ENCODE assay signal across 10 cellular contexts in the genomic region with DNA sequence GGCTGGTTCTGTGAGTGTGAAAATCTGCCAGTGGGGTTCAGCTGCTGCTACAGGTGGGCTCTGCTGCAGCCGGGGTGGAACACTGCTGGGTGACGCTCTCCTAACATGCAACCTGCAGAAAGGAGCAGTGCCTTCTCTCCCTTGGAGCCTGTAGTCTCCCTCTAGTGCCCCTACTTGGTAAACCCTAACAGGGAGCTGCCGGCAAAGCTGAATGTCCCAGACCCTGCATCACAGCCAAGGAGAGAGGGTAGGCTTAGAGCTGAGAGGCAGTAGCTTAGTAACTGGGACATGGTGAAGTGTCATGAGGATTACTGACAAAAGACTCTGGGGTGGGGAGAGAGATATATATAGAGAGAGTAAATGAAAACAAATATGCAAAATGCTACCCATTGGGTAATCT. TPM values are rescaled to one million over a fixed set of nuclear protein-coding genes. Genes with fewer than 3 reads are reported as not detected.
DNase-seq lines count a peak whose midpoint lies in the region; ATAC-seq, FAIRE-seq and TF ChIP-seq lines count a peak whose summit lies in the region.
"Had no signal": no experiment of that assay in that cellular context is flagged by ENCODE, and none has a peak within 500 bp of the region (broad histone marks: within the 10 kb centered on the region; RNA-seq: fewer than 3 reads in every experiment).

No MANE protein-coding gene starts in this region.

- DNase-seq in activated naive CD4-positive, alpha-beta T cell treated with anti-CD3 and anti-CD28 coated beads for 36 hours = peak; percentile 8
- DNase-seq in activated naive CD4-positive, alpha-beta T cell treated with anti-CD3 and anti-CD28 coated beads, Interleukin-2, amount 50 U/mL, for 16 hours = no peak
- DNase-seq in T-helper 17 cell (no peak), cardiac muscle cell (ENCODE audit: low read depth in 1 of 2, low spot score in 1 of 2) (peak in 1 of 2 donors; percentile 46), frontal cortex (ENCODE audit: low spot score in 2 of 2) (no peak)
- no peak for DNase-seq in stimulated activated naive B cell treated with anti-CD40 and anti-IgM and Interleukin-4, amounts not matched to agents 10 μg/mL and 1 μg/mL and 100 μg/mL, for 72 hours

- H3K36me3 Mint-ChIP-seq in activated naive CD4-positive, alpha-beta T cell treated with anti-CD3 and anti-CD28 coated beads for 36 hours (ENCODE audit: low read depth) = peaks cover 83% of the 10 kb centered on the region
- H3K36me3 Mint-ChIP-seq in T-helper 17 cell (ENCODE audit: low read depth) = no peaks in the 10 kb centered on the region
- H3K36me3 Mint-ChIP-seq in stimulated activated naive B cell treated with anti-CD40 and anti-IgM and Interleukin-4, amounts not matched to agents 10 μg/mL and 1 μg/mL and 100 μg/mL, for 72 hours = peaks cover 2 to 3% of the 10 kb centered on the region in 2 donors

- H3K27ac ChIP-seq in cardiac muscle cell = no peak overlapping the region
- H3K27ac ChIP-seq: C4-2B had no signal

- intact Hi-C loops in activated naive CD4-positive, alpha-beta T cell treated with anti-CD3 and anti-CD28 coated beads for 36 hours (cut with micrococcal nuclease) = no loop called here

- H3K27ac Mint-ChIP-seq in activated naive CD4-positive, alpha-beta T cell treated with anti-CD3 and anti-CD28 coated beads for 36 hours = no peak overlapping the region
- H3K27ac Mint-ChIP-seq in T-helper 17 cell = peak overlapping the region; percentile 98
- peak overlapping the region; percentile 6 for H3K27ac Mint-ChIP-seq in stimulated activated naive B cell treated with anti-CD40 and anti-IgM and Interleukin-4, amounts not matched to agents 10 μg/mL and 1 μg/mL and 100 μg/mL, for 72 hours

- no peaks in the 10 kb centered on the region for H3K27me3 ChIP-seq in cardiac muscle cell

- no peak overlapping the region for H3K4me3 ChIP-seq in cardiac muscle cell

- ATAC-seq in T-helper 17 cell (peak; percentile 25), HG03196 (IDR thresholded peaks at IDR 0.05; ENCODE audit: unreplicated experiment) (no peak), GM19463 (IDR thresholded peaks at IDR 0.05; ENCODE audit: unreplicated experiment) (no peak)
- ATAC-seq in stimulated activated naive B cell treated with anti-CD40 and anti-IgM and Interleukin-4, amounts not matched to agents 10 μg/mL and 1 μg/mL and 100 μg/mL, for 72 hours (replicated peaks) = no peak

- no peaks in the 10 kb centered on the region for H3K36me3 ChIP-seq in cardiac muscle cell

- H3K9me3 Mint-ChIP-seq in activated naive CD4-positive, alpha-beta T cell treated with anti-CD3 and anti-CD28 coated beads for 36 hours = no peaks in the 10 kb centered on the region
- H3K9me3 Mint-ChIP-seq in stimulated activated naive B cell treated with anti-CD40 and anti-IgM and Interleukin-4, amounts not matched to agents 10 μg/mL and 1 μg/mL and 100 μg/mL, for 72 hours = no peaks in the 10 kb centered on the region

- H3K4me3 Mint-ChIP-seq in activated naive CD4-positive, alpha-beta T cell treated with anti-CD3 and anti-CD28 coated beads for 36 hours = no peak overlapping the region
- peak overlapping the region; percentile 74 for H3K4me3 Mint-ChIP-seq in T-helper 17 cell
- H3K4me3 Mint-ChIP-seq in stimulated activated naive B cell treated with anti-CD40 and anti-IgM and Interleukin-4, amounts not matched to agents 10 μg/mL and 1 μg/mL and 100 μg/mL, for 72 hours = no peak overlapping the region

- H3K4me1 Mint-ChIP-seq in activated naive CD4-positive, alpha-beta T cell treated with anti-CD3 and anti-CD28 coated beads for 36 hours (ENCODE audit: low read depth) = peaks cover 21% of the 10 kb centered on the region
- H3K4me1 Mint-ChIP-seq in T-helper 17 cell = peaks cover 54% of the 10 kb centered on the region
- peaks cover 0 to 2% of the 10 kb centered on the region in 2 donors for H3K4me1 Mint-ChIP-seq in stimulated activated naive B cell treated with anti-CD40 and anti-IgM and Interleukin-4, amounts not matched to agents 10 μg/mL and 1 μg/mL and 100 μg/mL, for 72 hours

- H3K27me3 Mint-ChIP-seq in activated naive CD4-positive, alpha-beta T cell treated with anti-CD3 and anti-CD28 coated beads for 36 hours (ENCODE audit: low read depth) = no peaks in the 10 kb centered on the region
- H3K27me3 Mint-ChIP-seq in T-helper 17 cell = no peaks in the 10 kb centered on the region
- no peaks in the 10 kb centered on the region for H3K27me3 Mint-ChIP-seq in stimulated activated naive B cell treated with anti-CD40 and anti-IgM and Interleukin-4, amounts not matched to agents 10 μg/mL and 1 μg/mL and 100 μg/mL, for 72 hours

- H3K9me3 ChIP-seq in T-helper 17 cell (ENCODE audit: control insufficient read depth, low read length, poor library complexity, severe bottlenecking) (no peaks in the 10 kb centered on the region), cardiac muscle cell (ENCODE audit: low read depth) (no peaks in the 10 kb centered on the region)

- H3K4me1 ChIP-seq in cardiac muscle cell (ENCODE audit: low read depth) = no peaks in the 10 kb centered on the region

- CTCF ChIA-PET in activated naive CD4-positive, alpha-beta T cell treated with anti-CD3 and anti-CD28 coated beads for 36 hours (lab: Charles Lee) = interaction anchor here (0.6 kb wide), 2 partner anchors 11 to 56 kb away, joined by 3 read pairs; no protein-coding TSS in a partner anchor

- peak; percentile 26 for TF ChIP-seq CTCF in cardiac muscle cell (IDR thresholded peaks at IDR 0.05; ENCODE audit: low read depth, low read length)

- FAIRE-seq in frontal cortex (lab: Jason Lieb, UNC) = no peak
- FAIRE-seq: islet of Langerhans had no signal

RNA-seq across cellular contexts. Expression of a gene that starts 9.8 kb away (rescaled TPM):
- 10 to 100 TPM; 78.6 to 79.2 TPM for total RNA-seq in activated naive CD4-positive, alpha-beta T cell treated with anti-CD3 and anti-CD28 coated beads for 36 hours
- total RNA-seq in T-helper 17 cell (1 to 10 TPM; 1.4 to 3.0 TPM), cardiac muscle cell (9.3 and 21.3 TPM in 2 replicates), frontal cortex (2.4 TPM)
- 6.3 and 18.1 TPM in 2 replicates for polyA plus RNA-seq in cardiac muscle cell

RNA-seq across cellular contexts. Expression of a gene that starts 20.3 kb away (rescaled TPM):
- 10 to 100 TPM; 13.3 to 13.4 TPM for total RNA-seq in activated naive CD4-positive, alpha-beta T cell treated with anti-CD3 and anti-CD28 coated beads for 36 hours
- total RNA-seq in T-helper 17 cell (1 to 10 TPM; 6.6 to 9.9 TPM), cardiac muscle cell (1.1 and 1.3 TPM in 2 replicates), frontal cortex (4.9 TPM)
- 1.3 and 1.5 TPM in 2 replicates for polyA plus RNA-seq in cardiac muscle cell

RNA-seq across cellular contexts. Expression of a gene that starts 40.1 kb away (rescaled TPM):
- total RNA-seq in activated naive CD4-positive, alpha-beta T cell treated with anti-CD3 and anti-CD28 coated beads for 36 hours = 100 to 1,000 TPM; 179 to 181 TPM
- total RNA-seq in T-helper 17 cell (100 to 1,000 TPM; 189 to 224 TPM), cardiac muscle cell (58.6 and 85.3 TPM in 2 replicates), frontal cortex (41.6 TPM)
- 96.4 and 97.1 TPM in 2 replicates for polyA plus RNA-seq in cardiac muscle cell
